1 cellular context compared by ENCODE assay signal in the genomic region with DNA sequence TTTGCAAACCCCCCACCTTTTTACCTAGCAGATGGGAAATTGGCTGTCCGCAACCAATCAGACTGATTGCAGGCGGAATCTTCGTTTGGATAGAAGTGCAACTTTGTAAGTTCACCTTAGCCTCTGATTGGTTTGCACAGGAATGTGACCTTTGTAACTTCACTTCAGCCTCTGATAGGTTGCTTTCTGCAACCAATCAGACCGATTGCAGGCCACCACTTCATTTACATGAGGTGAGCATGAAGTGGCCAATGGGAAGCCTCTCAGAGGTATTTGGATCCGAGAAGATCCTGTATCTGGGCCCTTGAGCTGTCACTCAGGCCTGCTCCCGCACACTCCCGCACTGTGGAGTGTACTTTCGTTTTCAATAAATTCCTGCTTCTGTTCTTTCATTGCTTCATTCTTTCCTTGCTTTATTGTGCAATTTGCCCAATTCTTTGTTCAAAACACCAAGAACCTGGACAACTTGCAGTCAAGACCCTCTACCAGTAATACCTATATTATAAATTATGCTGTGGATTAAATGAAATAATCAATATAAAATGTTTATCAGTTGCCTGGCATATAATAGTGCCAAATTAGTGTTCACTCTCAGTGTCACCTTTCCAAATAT.
TF ChIP-seq lines count a peak whose summit lies in the region.

No MANE protein-coding gene starts in this region.

TF ChIP-seq in HepG2, 621 proteins besides CTCF, POLR2A, EP300 and RAD21 (continued from another document):
- TF ChIP-seq, protein P1, sequence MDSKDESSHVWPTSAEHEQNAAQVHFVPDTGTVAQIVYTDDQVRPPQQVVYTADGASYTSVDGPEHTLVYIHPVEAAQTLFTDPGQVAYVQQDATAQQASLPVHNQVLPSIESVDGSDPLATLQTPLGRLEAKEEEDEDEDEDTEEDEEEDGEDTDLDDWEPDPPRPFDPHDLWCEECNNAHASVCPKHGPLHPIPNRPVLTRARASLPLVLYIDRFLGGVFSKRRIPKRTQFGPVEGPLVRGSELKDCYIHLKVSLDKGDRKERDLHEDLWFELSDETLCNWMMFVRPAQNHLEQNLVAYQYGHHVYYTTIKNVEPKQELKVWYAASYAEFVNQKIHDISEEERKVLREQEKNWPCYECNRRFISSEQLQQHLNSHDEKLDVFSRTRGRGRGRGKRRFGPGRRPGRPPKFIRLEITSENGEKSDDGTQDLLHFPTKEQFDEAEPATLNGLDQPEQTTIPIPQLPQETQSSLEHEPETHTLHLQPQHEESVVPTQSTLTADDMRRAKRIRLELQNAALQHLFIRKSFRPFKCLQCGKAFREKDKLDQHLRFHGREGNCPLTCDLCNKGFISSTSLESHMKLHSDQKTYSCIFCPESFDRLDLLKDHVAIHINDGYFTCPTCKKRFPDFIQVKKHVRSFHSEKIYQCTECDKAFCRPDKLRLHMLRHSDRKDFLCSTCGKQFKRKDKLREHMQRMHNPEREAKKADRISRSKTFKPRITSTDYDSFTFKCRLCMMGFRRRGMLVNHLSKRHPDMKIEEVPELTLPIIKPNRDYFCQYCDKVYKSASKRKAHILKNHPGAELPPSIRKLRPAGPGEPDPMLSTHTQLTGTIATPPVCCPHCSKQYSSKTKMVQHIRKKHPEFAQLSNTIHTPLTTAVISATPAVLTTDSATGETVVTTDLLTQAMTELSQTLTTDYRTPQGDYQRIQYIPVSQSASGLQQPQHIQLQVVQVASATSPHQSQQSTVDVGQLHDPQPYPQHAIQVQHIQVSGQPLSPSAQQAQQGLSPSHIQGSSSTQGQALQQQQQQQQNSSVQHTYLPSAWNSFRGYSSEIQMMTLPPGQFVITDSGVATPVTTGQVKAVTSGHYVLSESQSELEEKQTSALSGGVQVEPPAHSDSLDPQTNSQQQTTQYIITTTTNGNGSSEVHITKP (CRISPR knock-in tag; IDR thresholded peaks at IDR 0.05; ENCODE audit: low read depth), result no peak
